In the genomic region with DNA sequence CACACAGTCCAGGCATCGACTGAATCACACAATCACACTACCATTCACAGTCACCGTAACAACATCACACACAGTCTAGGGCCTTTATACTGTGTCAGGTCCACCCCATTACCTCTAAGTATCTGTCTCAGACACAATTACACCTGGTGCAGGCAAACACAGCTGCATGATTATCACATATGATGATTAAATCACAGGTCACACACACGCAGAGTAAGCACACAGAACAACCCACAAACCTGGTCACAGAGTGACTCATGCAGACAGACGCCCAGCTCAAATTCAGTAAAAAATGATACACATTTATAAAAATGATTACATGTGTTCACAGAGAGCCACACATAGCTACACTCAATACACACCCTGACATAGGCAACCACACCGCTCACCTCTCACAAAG, we compare ENCODE assay signal across 11 cellular contexts. TPM values are rescaled to one million over a fixed set of nuclear protein-coding genes. Genes with fewer than 3 reads are reported as not detected.
A peak's percentile ranks its signal among the peaks of the same experiment; 100 is the strongest.
DNase-seq lines count a peak whose midpoint lies in the region; ATAC-seq and TF ChIP-seq lines count a peak whose summit lies in the region.
"Had no signal": no experiment of that assay in that cellular context is flagged by ENCODE, and none has a peak within 500 bp of the region (broad histone marks: within the 10 kb centered on the region; RNA-seq: fewer than 3 reads in every experiment).

No MANE protein-coding gene starts in this region.

- H2AFZ ChIP-seq in PC-9 = no peak overlapping the region

- no peak for TF ChIP-seq POLR2A in vagina (IDR thresholded peaks at IDR 0.05)

- TSS peak; percentile 48 for BruUV-seq in PC-9 (replicated peaks; lab: Mats Ljungman, UMichigan)

- H3K36me3 ChIP-seq in PC-9 (ENCODE audit: low read depth) (no peaks in the 10 kb centered on the region), vagina (no peaks in the 10 kb centered on the region)
- H3K36me3 ChIP-seq: colonic mucosa had no signal

- H3K27ac Mint-ChIP-seq in activated naive CD4-positive, alpha-beta T cell treated with anti-CD3 and anti-CD28 coated beads, Interleukin-2, amount 10 ng/mL, durations not matched to agents 7 days and 5 days = no peak overlapping the region

- no peak overlapping the region for H3K4me3 Mint-ChIP-seq in activated naive CD4-positive, alpha-beta T cell treated with anti-CD3 and anti-CD28 coated beads, Interleukin-2, amount 10 ng/mL, durations not matched to agents 7 days and 5 days

- no peaks in the 10 kb centered on the region for H3K27me3 ChIP-seq in PC-9 (ENCODE audit: insufficient read depth, low read depth)
- no peaks in the 10 kb centered on the region for H3K27me3 ChIP-seq in vagina
- H3K27me3 ChIP-seq: colonic mucosa had no signal

- no peaks in the 10 kb centered on the region for H3K9me2 ChIP-seq in PC-9 (ENCODE audit: insufficient read depth)

- peak overlapping the region; percentile 80; the same call in 1 of the 2 replicates for H3K4me3 ChIP-seq in PC-9
- peak overlapping the region; percentile 85 to 97 for H3K4me3 ChIP-seq in foreskin fibroblast (ENCODE audit: low read depth in 1 of 2, low read length in 2 of 2)
- H3K4me3 ChIP-seq in vagina = peak overlapping the region; percentile 58 to 72

- TF ChIP-seq CTCF in PC-9 (conservative IDR thresholded peaks at IDR 0.05) (no peak), foreskin fibroblast (IDR thresholded peaks at IDR 0.05; ENCODE audit: low read depth, low read length) (no peak), vagina (IDR thresholded peaks at IDR 0.05) (no peak)

- H3K4me1 Mint-ChIP-seq in activated naive CD4-positive, alpha-beta T cell treated with anti-CD3 and anti-CD28 coated beads, Interleukin-2, amount 10 ng/mL, durations not matched to agents 7 days and 5 days = no peaks in the 10 kb centered on the region

- no peaks in the 10 kb centered on the region for H3K27me3 Mint-ChIP-seq in activated naive CD4-positive, alpha-beta T cell treated with anti-CD3 and anti-CD28 coated beads, Interleukin-2, amount 10 ng/mL, durations not matched to agents 7 days and 5 days

- CTCF ChIA-PET in PC-9 (lab: Charles Lee) = interaction anchor here (0.6 kb wide), 1 partner anchor 107 kb away, joined by 3 read pairs; no protein-coding TSS in a partner anchor
- CTCF ChIA-PET in activated naive CD4-positive, alpha-beta T cell treated with anti-CD3 and anti-CD28 coated beads, Interleukin-2, amount 10 ng/mL, durations not matched to agents 7 days and 5 days (lab: Charles Lee) = no interaction called here

- H3K79me2 ChIP-seq in PC-9 (ENCODE audit: low read depth) = peaks cover 26% of the 10 kb centered on the region

- H3K9me3 Mint-ChIP-seq in activated naive CD4-positive, alpha-beta T cell treated with anti-CD3 and anti-CD28 coated beads, Interleukin-2, amount 10 ng/mL, durations not matched to agents 7 days and 5 days = no peaks in the 10 kb centered on the region

- DNase-seq in stimulated activated CD4-positive, alpha-beta T cell treated with anti-CD3 and anti-CD28 coated beads, Interleukin-15, amount 100 ng/mL, for 24 hours = peak; percentile 27
- DNase-seq in stimulated activated CD4-positive, alpha-beta T cell treated with anti-CD3 and anti-CD28 coated beads, Interleukin-4, amount 100 ng/mL, for 24 hours = no peak
- DNase-seq in PC-9 (no peak), foreskin fibroblast (peak in 1 of 2 donors; percentile 34), vagina (ENCODE audit: extremely low spot score in 2 of 2) (no peak)
- DNase-seq in activated naive CD4-positive, alpha-beta T cell treated with anti-CD3 and anti-CD28 coated beads, Interleukin-2, amount 10 ng/mL, durations not matched to agents 7 days and 5 days = no peak
- DNase-seq: activated CD4-positive, alpha-beta T cell treated with anti-CD3 and anti-CD28 coated beads, Interleukin-2, amount 50 U/mL, for 48 hours; Calu3; colonic mucosa had no signal

- POLR2A ChIA-PET in PC-9 (lab: Charles Lee; ENCODE audit: unreplicated experiment) = no interaction called here

- H3K36me3 Mint-ChIP-seq in activated naive CD4-positive, alpha-beta T cell treated with anti-CD3 and anti-CD28 coated beads, Interleukin-2, amount 10 ng/mL, durations not matched to agents 7 days and 5 days = peaks cover 3% of the 10 kb centered on the region

- peaks cover 9% of the 10 kb centered on the region; the same call in 1 of the 2 replicates for H3F3A ChIP-seq in PC-9 (ENCODE audit: insufficient read depth, low read depth)

- H3K27ac ChIP-seq in PC-9 (no peak overlapping the region), vagina (no peak overlapping the region)
- H3K27ac ChIP-seq: colonic mucosa had no signal

- no peak for ATAC-seq in GM21526 (IDR thresholded peaks at IDR 0.05; ENCODE audit: low FRiP score, unreplicated experiment)
- ATAC-seq in HG02610 (IDR thresholded peaks at IDR 0.05; ENCODE audit: unreplicated experiment) = no peak

- no peaks in the 10 kb centered on the region; the same call in 1 of the 2 replicates for H3K4me1 ChIP-seq in PC-9 (replicated peaks; ENCODE audit: insufficient read depth)
- H3K4me1 ChIP-seq in vagina = peaks cover 30% of the 10 kb centered on the region

- no peaks in the 10 kb centered on the region for H4K20me1 ChIP-seq in PC-9 (ENCODE audit: insufficient read depth)

- intact Hi-C loops in PC-9 (cut with micrococcal nuclease; ENCODE audit: unreplicated experiment) (loop anchor here (2.0 kb wide), 3 partner anchors 21 to 193 kb away; a partner anchor contains a TSS), vagina (cut with DNase I) (no loop called here)

- peak overlapping the region; percentile 90 for H3K4me2 ChIP-seq in PC-9

- H3K9me3 ChIP-seq in PC-9 (ENCODE audit: insufficient read depth, low read depth) (no peaks in the 10 kb centered on the region), vagina (no peaks in the 10 kb centered on the region)
- H3K9me3 ChIP-seq: colonic mucosa had no signal

RNA-seq across cellular contexts. Expression of a gene that starts 1.2 kb away (rescaled TPM):
- total RNA-seq in PC-9 (2021) (0.08 TPM in 1 of 2 replicates, not detected in the other), vagina (3.9 TPM)

RNA-seq across cellular contexts. Expression of a gene that starts 20.4 kb away (rescaled TPM):
- total RNA-seq in PC-9 (2021) (19.4 and 21.3 TPM in 2 replicates), vagina (45.9 TPM)

RNA-seq across cellular contexts. Expression of a gene that starts 27.7 kb away (rescaled TPM):
- 2.5 and 4.5 TPM in 2 replicates for total RNA-seq in PC-9 (2021)
- 48.9 TPM for total RNA-seq in vagina
- total RNA-seq: Calu3 had no signal

RNA-seq across cellular contexts. Expression of a gene that starts 36.9 kb away (rescaled TPM):
- total RNA-seq in PC-9 (2021) (7.2 and 8.6 TPM in 2 replicates), vagina (3.4 TPM)

RNA-seq across cellular contexts. Expression of a gene that starts 46.9 kb away (rescaled TPM):
- 6.2 and 6.4 TPM in 2 replicates for total RNA-seq in PC-9 (2021)
- total RNA-seq in vagina = 6.4 TPM
